In genomic region chr19:50333737-50334617, GRCh38 we compare ENCODE assay signal across 8 cellular contexts. TPM values are rescaled to one million over a fixed set of nuclear protein-coding genes. Genes with fewer than 3 reads are reported as not detected.
DNase-seq lines count a peak whose midpoint lies in the region; ATAC-seq, FAIRE-seq and TF ChIP-seq lines count a peak whose summit lies in the region.

No MANE protein-coding gene starts in this region.

- no TSS peak for BruUV-seq in A673 (replicated peaks; lab: Mats Ljungman, UMichigan)
- no TSS peak for BruUV-seq in Panc1 (replicated peaks; lab: Mats Ljungman, UMichigan)

- H3K9me3 ChIP-seq in A673 (ENCODE audit: low read depth, low read length, poor library complexity, severe bottlenecking) (no peaks in the 10 kb centered on the region), Panc1 (ENCODE audit: control insufficient read depth, insufficient read depth, low read depth, low read length) (no peaks in the 10 kb centered on the region)

- H3K9me3 Mint-ChIP-seq in progenitor cell of endocrine pancreas (ENCODE audit: low read depth): peaks cover 12% of the 10 kb centered on the region

- H3K27me3 ChIP-seq in A673 (replicated peaks; ENCODE audit: insufficient read depth, low read depth, low read length, poor library complexity) (no peaks in the 10 kb centered on the region), Panc1 (ENCODE audit: control insufficient read depth, insufficient read depth, low read length) (no peaks in the 10 kb centered on the region)

- peaks cover 9% of the 10 kb centered on the region for H3K4me1 ChIP-seq in A673 (ENCODE audit: insufficient read depth, low read length, poor library complexity, severe bottlenecking)
- peaks cover 9% of the 10 kb centered on the region for H3K4me1 ChIP-seq in Panc1 (ENCODE audit: control insufficient read depth, insufficient read depth, low read length)

- POLR2A ChIA-PET in A673 (lab: Charles Lee; ENCODE audit: low non-redundant PET): interaction anchor here (0.5 kb wide), 1 partner anchor 15 kb away, joined by 8 read pairs; no protein-coding TSS in a partner anchor
- POLR2A ChIA-PET in Panc1 (lab: Charles Lee): no interaction called here

- intact Hi-C loops in A673 (cut with micrococcal nuclease; ENCODE audit: unreplicated experiment): no loop called here
- intact Hi-C loops in Panc1 (cut with micrococcal nuclease; ENCODE audit: unreplicated experiment): no loop called here
- intact Hi-C loops in Right ventricle myocardium superior (cut with DNase I): no loop called here

- H3K4me3 ChIP-seq in A673 (ENCODE audit: low read depth, low read length, poor library complexity, severe bottlenecking) (peak overlapping the region; percentile 42), Panc1 (ENCODE audit: low read depth in 2 of 2, low read length in 2 of 2) (peak overlapping the region; percentile 45 to 73)

- H3K27ac ChIP-seq in A673 (ENCODE audit: low read depth, low read length, poor library complexity, severe bottlenecking) (peak overlapping the region; percentile 48), Panc1 (ENCODE audit: low read length) (peak overlapping the region; percentile 81)

- no peak for DNase-seq in A673 (ENCODE audit: low spot score)
- DNase-seq in Panc1 (ENCODE audit: low read depth, low spot score): no peak
- peak; percentile 56 to 78 (median 71) for DNase-seq in activated naive CD4-positive, alpha-beta T cell (lab: John Stamatoyannopoulos, UW)
- DNase-seq in Right ventricle myocardium superior: peak; percentile 87
- peak; percentile 84 for DNase-seq in progenitor cell of endocrine pancreas (ENCODE audit: low spot score, unreplicated experiment)
- peak; percentile 95 for DNase-seq in urothelium cell line (ENCODE audit: low spot score)

- in situ Hi-C loops in Panc1 (cut with HindIII; ENCODE audit: low pct_unique_long_range_greater_than_20kb, low sequenced_read_pairs): no loop called here

- no peaks in the 10 kb centered on the region for H3K36me3 ChIP-seq in A673 (ENCODE audit: insufficient read depth, low read length, poor library complexity, severe bottlenecking)
- no peaks in the 10 kb centered on the region for H3K36me3 ChIP-seq in Panc1 (ENCODE audit: control insufficient read depth, insufficient read depth, low read length)

- peak overlapping the region; percentile 98 for H3K27ac Mint-ChIP-seq in progenitor cell of endocrine pancreas

- H3K4me3 Mint-ChIP-seq in progenitor cell of endocrine pancreas (ENCODE audit: low read depth): peak overlapping the region; percentile 79

- peaks cover 33% of the 10 kb centered on the region for H3K4me1 Mint-ChIP-seq in progenitor cell of endocrine pancreas (ENCODE audit: low read depth)

- peaks cover 8% of the 10 kb centered on the region for H3K27me3 Mint-ChIP-seq in progenitor cell of endocrine pancreas

- peak; percentile 66 for FAIRE-seq in urothelium cell line (lab: Jason Lieb, UNC)

- no peak for TF ChIP-seq CTCF in A673 (conservative IDR thresholded peaks at IDR 0.05; ENCODE audit: low read depth, low read length)
- no peak for TF ChIP-seq CTCF in Panc1 (IDR thresholded peaks at IDR 0.05)
- no peak for TF ChIP-seq CTCF in progenitor cell of endocrine pancreas (IDR thresholded peaks at IDR 0.05; ENCODE audit: unreplicated experiment)

- CTCF ChIA-PET in A673 (lab: Charles Lee): no interaction called here
- CTCF ChIA-PET in Panc1 (lab: Charles Lee): interaction anchor here (0.6 kb wide), 1 partner anchor 28 kb away, joined by 6 read pairs; no protein-coding TSS in a partner anchor

- ATAC-seq in GM18520 (IDR thresholded peaks at IDR 0.05; ENCODE audit: unreplicated experiment) (peak; percentile 18), HG03135 (IDR thresholded peaks at IDR 0.05; ENCODE audit: unreplicated experiment) (peak; percentile 14), Panc1 (peak; percentile 30), Right ventricle myocardium superior (ENCODE audit: poor library complexity) (peak; percentile 41)

- peaks cover 8% of the 10 kb centered on the region for H3K36me3 Mint-ChIP-seq in progenitor cell of endocrine pancreas (ENCODE audit: insufficient read depth)

RNA-seq across cellular contexts. Expression of gene KCNC3, which starts 4.8 kb away (rescaled TPM):
- total RNA-seq in A673 (2021) (6.4 and 6.7 TPM in 2 replicates), Panc1 (2021; ENCODE audit: unreplicated experiment) (10.8 TPM), Right ventricle myocardium superior (2.0 TPM), progenitor cell of endocrine pancreas (19.8 and 23.6 TPM in 2 replicates)
- 13.8 TPM for polyA plus RNA-seq in Panc1 (2012; ENCODE audit: insufficient read length)

RNA-seq across cellular contexts. Expression of gene NAPSA, which starts 31.5 kb away (rescaled TPM):
- total RNA-seq in A673 (2021) (0.47 and 0.63 TPM in 2 replicates), Panc1 (2021; ENCODE audit: unreplicated experiment) (2.5 TPM), Right ventricle myocardium superior (0.40 TPM), progenitor cell of endocrine pancreas (2.3 and 2.7 TPM in 2 replicates)
- polyA plus RNA-seq in Panc1 (2012; ENCODE audit: insufficient read length): 0.99 TPM

RNA-seq across cellular contexts. Expression of gene NR1H2, which starts 42.3 kb away (rescaled TPM):
- total RNA-seq in A673 (2021) (42.7 and 45.0 TPM in 2 replicates), Panc1 (2021; ENCODE audit: unreplicated experiment) (55.8 TPM), Right ventricle myocardium superior (68.4 TPM), progenitor cell of endocrine pancreas (28.3 and 29.1 TPM in 2 replicates)
- 81.9 TPM for polyA plus RNA-seq in Panc1 (2012; ENCODE audit: insufficient read length)

RNA-seq across cellular contexts. Expression of gene POLD1, which starts 50.2 kb away (rescaled TPM):
- total RNA-seq in A673 (2021): 143 and 155 TPM in 2 replicates
- total RNA-seq in Panc1 (2021; ENCODE audit: unreplicated experiment): 71.7 TPM
- polyA plus RNA-seq in Panc1 (2012; ENCODE audit: insufficient read length): 54.9 TPM
- total RNA-seq in Right ventricle myocardium superior: 7.8 TPM
- total RNA-seq in progenitor cell of endocrine pancreas: 91.4 and 99.5 TPM in 2 replicates

Comparison
In these comparisons a context has a peak if more than half of its experiments do, and no peak if none do; other contexts are left out.
1. DNase-seq: peak in activated naive CD4-positive, alpha-beta T cell (4 of 4), Right ventricle myocardium superior (single experiment), progenitor cell of endocrine pancreas (single experiment) and urothelium cell line (single experiment); none in A673 (single experiment) and Panc1 (single experiment).
2. Peak in every context shown above with its lines, with median percentiles within 50 percentile points of each other: ATAC-seq.